19 cellular contexts compared by ENCODE assay signal in the genomic region with DNA sequence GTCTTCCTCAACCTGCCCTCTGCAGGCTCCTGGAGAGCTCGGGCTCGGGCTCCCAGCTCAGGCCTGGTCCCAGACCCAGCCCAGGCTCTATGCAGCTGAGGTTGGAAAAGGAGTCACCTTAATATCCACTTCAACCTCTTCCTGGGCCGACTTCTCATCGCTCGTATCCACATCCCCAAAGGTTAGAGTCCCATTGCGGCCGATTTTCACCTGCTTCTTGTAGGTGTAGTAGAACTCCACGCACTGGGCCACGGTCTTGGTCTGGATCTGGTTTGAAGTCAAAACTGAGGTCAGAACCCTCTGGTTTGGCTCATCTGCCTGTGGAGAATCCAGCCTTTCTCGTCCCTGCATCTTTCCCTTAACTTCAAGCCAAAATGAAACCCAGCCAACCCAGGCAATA. TPM values are rescaled to one million over a fixed set of nuclear protein-coding genes. Genes with fewer than 3 reads are reported as not detected.
DNase-seq lines count a peak whose midpoint lies in the region; ATAC-seq and TF ChIP-seq lines count a peak whose summit lies in the region.
"Had no signal": no experiment of that assay in that cellular context is flagged by ENCODE, and none has a peak within 500 bp of the region (broad histone marks: within the 10 kb centered on the region; RNA-seq: fewer than 3 reads in every experiment).

No MANE protein-coding gene starts in this region.

- H3K9me3 ChIP-seq in GM23248 (ENCODE audit: low read depth) (no peaks in the 10 kb centered on the region), endocrine pancreas (ENCODE audit: control insufficient read depth, low read length) (no peaks in the 10 kb centered on the region), gastrocnemius medialis (no peaks in the 10 kb centered on the region)
- no peaks in the 10 kb centered on the region for H3K9me3 ChIP-seq in naive thymus-derived CD4-positive, alpha-beta T cell (ENCODE audit: control insufficient read depth in 2 of 3, low read length in 3 of 3)
- H3K9me3 ChIP-seq: upper lobe of left lung had no signal

- DNase-seq in 8988T (peak; percentile 5), GM23248 (no peak), gastrocnemius medialis (peak in 1 of 2 donors; percentile 16), H4 (ENCODE audit: low spot score) (no peak)
- no peak for DNase-seq in naive thymus-derived CD4-positive, alpha-beta T cell
- DNase-seq: activated CD8-positive, alpha-beta memory T cell treated with anti-CD3 and anti-CD28 coated beads, Interleukin-2, amount 50 U/mL, for 4 hours; activated naive CD4-positive, alpha-beta T cell treated with anti-CD3 and anti-CD28 coated beads, Interleukin-2, amount 10 ng/mL, durations not matched to agents 7 days and 5 days; Calu3; erythroblast; NCI-H1694; NCI-H446 treated with DMSO at 0.1 percent for 48 hours; SIG-M5; T-helper 2 cell; upper lobe of left lung had no signal

- H3K27ac Mint-ChIP-seq in naive thymus-derived CD4-positive, alpha-beta T cell: peak overlapping the region in 3 of 9 donors; percentile 30 to 85 (median 53)
- H3K27ac Mint-ChIP-seq: activated naive CD4-positive, alpha-beta T cell treated with anti-CD3 and anti-CD28 coated beads, Interleukin-2, amount 10 ng/mL, durations not matched to agents 7 days and 5 days had no signal

- H3K9ac ChIP-seq in GM23248 (0 out of 2 replicates have a peak overlapping the region, but pooled peaks have one; percentile 80), endocrine pancreas (ENCODE audit: control insufficient read depth, insufficient read depth, low read length) (peak overlapping the region; percentile 32)

- H3K4me1 Mint-ChIP-seq in naive thymus-derived CD4-positive, alpha-beta T cell: peaks cover 0 to 9% (median 0%) of the 10 kb centered on the region in 7 donors

- H3K36me3 ChIP-seq in GM23248 (ENCODE audit: low read depth): peaks cover 30% of the 10 kb centered on the region
- H3K36me3 ChIP-seq in endocrine pancreas (ENCODE audit: control insufficient read depth, insufficient read depth, low read length): peaks cover 15% of the 10 kb centered on the region
- peaks cover 0 to 56% of the 10 kb centered on the region in 2 donors for H3K36me3 ChIP-seq in gastrocnemius medialis
- peaks cover 32 to 99% (median 51%) of the 10 kb centered on the region in 3 experiments for H3K36me3 ChIP-seq in naive thymus-derived CD4-positive, alpha-beta T cell (ENCODE audit: control insufficient read depth in 2 of 3, insufficient read depth in 3 of 3, low read length in 3 of 3)

- no peaks in the 10 kb centered on the region for H4K20me1 ChIP-seq in GM23248 (ENCODE audit: insufficient read depth)

- no peak overlapping the region for H3K4me3 Mint-ChIP-seq in naive thymus-derived CD4-positive, alpha-beta T cell
- H3K4me3 Mint-ChIP-seq: activated naive CD4-positive, alpha-beta T cell treated with anti-CD3 and anti-CD28 coated beads, Interleukin-2, amount 10 ng/mL, durations not matched to agents 7 days and 5 days; brain had no signal

- in situ Hi-C loops in GM23248 (cut with MboI): no loop called here
- in situ Hi-C loops in gastrocnemius medialis (cut with MboI; ENCODE audit: low sequenced_read_pairs in 4 of 4): loop anchor here in 1 of 4 donors (10.0 kb wide), 2 partner anchors 62 to 88 kb away; no protein-coding TSS in a partner anchor

- no peaks in the 10 kb centered on the region for H3K27me3 Mint-ChIP-seq in naive thymus-derived CD4-positive, alpha-beta T cell
- H3K27me3 Mint-ChIP-seq: activated naive CD4-positive, alpha-beta T cell treated with anti-CD3 and anti-CD28 coated beads, Interleukin-2, amount 10 ng/mL, durations not matched to agents 7 days and 5 days had no signal

- H3K36me3 Mint-ChIP-seq in naive thymus-derived CD4-positive, alpha-beta T cell: peaks cover 15 to 38% (median 20%) of the 10 kb centered on the region in 5 donors

- WGBS in GM23248 (ENCODE audit: low coverage in 1 of 2, low lambda C conversion rate in 2 of 2, missing lambda C conversion rate in 2 of 2), 2 experiments: 86% methylated on average over 10 of the region's 10 CpGs

- H3K4me3 ChIP-seq in GM23248: no peak overlapping the region
- H3K4me3 ChIP-seq in endocrine pancreas (ENCODE audit: control insufficient read depth, insufficient read depth, low read length): no peak overlapping the region
- no peak overlapping the region for H3K4me3 ChIP-seq in gastrocnemius medialis
- H3K4me3 ChIP-seq in naive thymus-derived CD4-positive, alpha-beta T cell (ENCODE audit: low read length): no peak overlapping the region
- H3K4me3 ChIP-seq: skin epidermis, upper lobe of left lung had no signal

- CTCF ChIA-PET in naive thymus-derived CD4-positive, alpha-beta T cell (lab: Charles Lee): interaction anchor here (1.4 kb wide), 1 partner anchor 55 kb away, joined by 3 read pairs; no protein-coding TSS in a partner anchor

- TF ChIP-seq POLR2A in gastrocnemius medialis (IDR thresholded peaks at IDR 0.05): no peak

- peaks cover 41% of the 10 kb centered on the region for H3F3A ChIP-seq in GM23248 (ENCODE audit: insufficient read depth)

- H2AFZ ChIP-seq in GM23248: no peak overlapping the region

- intact Hi-C loops in gastrocnemius medialis (cut with DNase I; ENCODE audit: low total_unique reads): loop anchor here (5.0 to 10.0 kb wide), 3 partner anchors 155 to 362 kb away; a partner anchor contains a TSS
- intact Hi-C loops in naive thymus-derived CD4-positive, alpha-beta T cell (cut with micrococcal nuclease): no loop called here

- POLR2A ChIA-PET in naive thymus-derived CD4-positive, alpha-beta T cell (lab: Charles Lee): interaction anchor here (0.6 kb wide), 1 partner anchor 110 kb away, joined by 5 read pairs; no protein-coding TSS in a partner anchor

- peaks cover 0 to 1% (median 0%) of the 10 kb centered on the region in 11 donors for H3K9me3 Mint-ChIP-seq in naive thymus-derived CD4-positive, alpha-beta T cell
- H3K9me3 Mint-ChIP-seq: activated naive CD4-positive, alpha-beta T cell treated with anti-CD3 and anti-CD28 coated beads, Interleukin-2, amount 10 ng/mL, durations not matched to agents 7 days and 5 days had no signal

- no peak overlapping the region for H3K4me2 ChIP-seq in GM23248 (ENCODE audit: unreplicated experiment)

- no peak for ATAC-seq in gastrocnemius medialis
- ATAC-seq in HG03571 (IDR thresholded peaks at IDR 0.05; ENCODE audit: unreplicated experiment): no peak
- ATAC-seq in GM18498 (IDR thresholded peaks at IDR 0.05; ENCODE audit: unreplicated experiment): no peak
- no peak for ATAC-seq in naive thymus-derived CD4-positive, alpha-beta T cell

- H3K9me2 ChIP-seq in GM23248 (ENCODE audit: insufficient read depth): no peaks in the 10 kb centered on the region

- H3K27me3 ChIP-seq in GM23248 (replicated peaks; ENCODE audit: insufficient read depth) (no peaks in the 10 kb centered on the region), endocrine pancreas (ENCODE audit: control insufficient read depth, insufficient read depth, low read length) (no peaks in the 10 kb centered on the region), gastrocnemius medialis (no peaks in the 10 kb centered on the region)
- no peaks in the 10 kb centered on the region for H3K27me3 ChIP-seq in naive thymus-derived CD4-positive, alpha-beta T cell (ENCODE audit: control insufficient read depth in 2 of 2, insufficient read depth in 2 of 2, low read length in 2 of 2)
- H3K27me3 ChIP-seq: upper lobe of left lung had no signal

- H3K4me1 ChIP-seq in GM23248 (ENCODE audit: insufficient read depth) (peaks cover 40% of the 10 kb centered on the region), endocrine pancreas (ENCODE audit: control insufficient read depth, insufficient read depth, low read length) (peaks cover 5% of the 10 kb centered on the region), gastrocnemius medialis (peaks cover 45 to 48% of the 10 kb centered on the region in 2 donors)
- peaks cover 0 to 5% of the 10 kb centered on the region in 2 donors for H3K4me1 ChIP-seq in naive thymus-derived CD4-positive, alpha-beta T cell (ENCODE audit: control insufficient read depth in 2 of 2, insufficient read depth in 2 of 2, low read length in 2 of 2)

- H3K27ac ChIP-seq in GM23248 (peak overlapping the region; percentile 97), gastrocnemius medialis (peak overlapping the region; percentile 89 to 95 (median 93))
- H3K27ac ChIP-seq in naive thymus-derived CD4-positive, alpha-beta T cell (ENCODE audit: low read depth, low read length): no peak overlapping the region

- no peak for TF ChIP-seq CTCF in gastrocnemius medialis (IDR thresholded peaks at IDR 0.05 in 4 of 5, conservative IDR thresholded peaks at IDR 0.05 in 1 of 5)

- peaks cover 11% of the 10 kb centered on the region for H3K79me2 ChIP-seq in GM23248 (ENCODE audit: insufficient read depth)

RNA-seq across cellular contexts. Expression of a gene that starts 8.4 kb away (rescaled TPM):
- 14.2 and 18.2 TPM in 2 replicates for total RNA-seq in GM23248 (2014; rRNA removed; shearing (Covaris generic))
- 64.7 and 67.7 TPM in 2 replicates for polyA plus RNA-seq in GM23248 (2016; fragmentation: Nextera tagmentation; extraction: Ambion mirVana)
- total RNA-seq in gastrocnemius medialis: 10 to 100 TPM in 1 of 4 donors, 1 to 10 TPM in 3; 7.6 to 18.5 (median 8.8) TPM
- 12.9 and 14.0 TPM in 2 replicates for total RNA-seq in H4 (2014; rRNA removed; shearing (Covaris generic))
- 10 to 100 TPM; 21.6 to 40.4 (median 37.1) TPM for total RNA-seq in naive thymus-derived CD4-positive, alpha-beta T cell
- polyA plus RNA-seq in naive thymus-derived CD4-positive, alpha-beta T cell: 10 to 100 TPM; 43.5 to 44.0 TPM
